8 cellular contexts compared by ENCODE assay signal in genomic region chr2:191691016-191691725, GRCh38. TPM values are rescaled to one million over a fixed set of nuclear protein-coding genes. Genes with fewer than 3 reads are reported as not detected.
A peak's percentile ranks its signal among the peaks of the same experiment; 100 is the strongest.
DNase-seq lines count a peak whose midpoint lies in the region; ATAC-seq, FAIRE-seq and TF ChIP-seq lines count a peak whose summit lies in the region.

No MANE protein-coding gene starts in this region.

- H3K27me3 ChIP-seq in pancreas = no peaks in the 10 kb centered on the region

- no peaks in the 10 kb centered on the region for H3K9me3 ChIP-seq in pancreas

- H3K27ac ChIP-seq in pancreas = no peak overlapping the region

- intact Hi-C loops in pancreas (cut with DNase I) = loop anchor here (5.0 to 10.0 kb wide), 3 partner anchors 124 to 129 kb away; no protein-coding TSS in a partner anchor

- FAIRE-seq in pancreas (lab: Jason Lieb, UNC) = peak; percentile 91

- ATAC-seq in GM19035 (IDR thresholded peaks at IDR 0.05; ENCODE audit: unreplicated experiment) (peak; percentile 70), HG03108 (IDR thresholded peaks at IDR 0.05; ENCODE audit: unreplicated experiment) (peak; percentile 76), pancreas (peak; percentile 80 to 96 (median 90))

- 8 to 16% methylated on average over 5 of the region's 5 CpGs for WGBS in pancreas, 2 donors

- no peaks in the 10 kb centered on the region for H3K36me3 ChIP-seq in pancreas

- peaks cover 0 to 8% (median 7%) of the 10 kb centered on the region in 3 donors for H3K4me1 ChIP-seq in pancreas

- peak; percentile 41 for DNase-seq in DMS114 treated with DMSO at 0.1 percent for 48 hours (lab: John Stamatoyannopoulos, UW; ENCODE audit: unreplicated experiment)
- DNase-seq in NCI-H69 (lab: John Stamatoyannopoulos, UW) = peak; percentile 34
- DNase-seq in activated CD8-positive, alpha-beta memory T cell treated with anti-CD3 and anti-CD28 coated beads, Interleukin-2, amount 50 U/mL, for 4 hours = peak; percentile 38
- DNase-seq in fibroblast of villous mesenchyme (ENCODE audit: low read depth) = peak; percentile 86
- DNase-seq in pancreas = peak in 3 of 6 donors; percentile 36 to 57 (median 39)
- DNase-seq in NK-92 treated with Interleukin-12 subunit alpha and Interleukin-12 subunit beta, amount 100 ng/mL, for 24 hours (lab: John Stamatoyannopoulos, UW) = no peak

- TF ChIP-seq CTCF in fibroblast of villous mesenchyme (IDR thresholded peaks at IDR 0.05; ENCODE audit: insufficient read depth, low read depth, low read length) = peak; percentile 85
- peak; percentile 39 to 59 (median 52) for TF ChIP-seq CTCF in pancreas (IDR thresholded peaks at IDR 0.05)

- no peak overlapping the region for H3K4me3 ChIP-seq in fibroblast of villous mesenchyme (ENCODE audit: low read depth, low read length)
- no peak overlapping the region for H3K4me3 ChIP-seq in pancreas

RNA-seq across cellular contexts. Expression of gene NABP1, which starts 13.2 kb away (rescaled TPM):
- total RNA-seq in fibroblast of villous mesenchyme (66.7 and 308 TPM in 2 replicates), pancreas (10 to 100 TPM in 2 of 6 donors, 1 to 10 TPM in 4; 2.9 to 12.8 (median 6.2) TPM)
- 1 to 10 TPM; 4.3 to 5.0 TPM for polyA plus RNA-seq in pancreas
